Comparison of ENCODE assay signal across 20 cellular contexts in genomic region chr3:99933971-99934750, GRCh38.
"Had no signal": no experiment of that assay in that cellular context is flagged by ENCODE, and none has a peak within 500 bp of the region (broad histone marks: within the 10 kb centered on the region; RNA-seq: fewer than 3 reads in every experiment).

No MANE protein-coding gene starts in this region.

- H3K27me3 ChIP-seq: brain microvascular endothelial cell, dorsolateral prefrontal cortex, neutrophil, ovary, upper lobe of left lung had no signal

- H3K9me3 ChIP-seq: neutrophil, ovary, upper lobe of left lung had no signal

- H3K36me3 Mint-ChIP-seq: natural killer cell treated with Interleukin-12 subunit alpha and Interleukin-12 subunit beta and Interleukin-15 and Interleukin-18, amount 100 ng/mL, for 72 hours; WTC11 had no signal

- ATAC-seq: activated naive CD4-positive, alpha-beta T cell treated with anti-CD3 and anti-CD28 coated beads, Interleukin-2, amount 50 U/mL, for 72 hours; effector memory CD8-positive, alpha-beta T cell; natural killer cell treated with Interleukin-12 subunit alpha and Interleukin-12 subunit beta and Interleukin-15 and Interleukin-18, amount 100 ng/mL, for 72 hours; stimulated activated naive B cell treated with anti-CD40 and anti-IgM and Interleukin-4, amounts not matched to agents 10 μg/mL and 1 μg/mL and 100 μg/mL, for 72 hours; WTC11 had no signal

- H3K4me1 Mint-ChIP-seq: central memory CD8-positive, alpha-beta T cell had no signal

- H3K4me3 Mint-ChIP-seq: central memory CD8-positive, alpha-beta T cell; effector memory CD8-positive, alpha-beta T cell; natural killer cell treated with Interleukin-12 subunit alpha and Interleukin-12 subunit beta and Interleukin-15 and Interleukin-18, amount 100 ng/mL, for 72 hours; stimulated activated naive B cell treated with anti-CD40 and anti-IgM and Interleukin-4, amounts not matched to agents 10 μg/mL and 1 μg/mL and 100 μg/mL, for 72 hours; WTC11 had no signal

- H3K27ac ChIP-seq: brain microvascular endothelial cell, dorsolateral prefrontal cortex, epithelial cell of prostate, neutrophil, ovary, upper lobe of left lung had no signal

- DNase-seq: activated T-cell treated with anti-CD3 and anti-CD28 coated beads, Interleukin-2, amount 50 U/mL, for 1 hour; aorta; brain microvascular endothelial cell; dorsolateral prefrontal cortex; effector memory CD8-positive, alpha-beta T cell; kidney; ovary; small intestine; stimulated activated CD4-positive, alpha-beta T cell treated with anti-CD3 and anti-CD28 coated beads, Interleukin-15, amount 100 ng/mL, for 24 hours; stimulated activated CD8-positive, alpha-beta memory T cell treated with anti-CD3 and anti-CD28 coated beads, Interleukin-4, amount 100 ng/mL, for 48 hours; stimulated activated naive B cell treated with anti-CD40 and anti-IgM and Interleukin-4, amounts not matched to agents 10 μg/mL and 1 μg/mL and 100 μg/mL, for 72 hours; T1000; upper lobe of left lung had no signal

- H3K27me3 Mint-ChIP-seq: central memory CD8-positive, alpha-beta T cell; effector memory CD8-positive, alpha-beta T cell; natural killer cell treated with Interleukin-12 subunit alpha and Interleukin-12 subunit beta and Interleukin-15 and Interleukin-18, amount 100 ng/mL, for 72 hours; stimulated activated naive B cell treated with anti-CD40 and anti-IgM and Interleukin-4, amounts not matched to agents 10 μg/mL and 1 μg/mL and 100 μg/mL, for 72 hours had no signal

- H3K27ac Mint-ChIP-seq: activated naive CD4-positive, alpha-beta T cell treated with anti-CD3 and anti-CD28 coated beads, Interleukin-2, amount 50 U/mL, for 72 hours; effector memory CD8-positive, alpha-beta T cell; natural killer cell treated with Interleukin-12 subunit alpha and Interleukin-12 subunit beta and Interleukin-15 and Interleukin-18, amount 100 ng/mL, for 72 hours; stimulated activated naive B cell treated with anti-CD40 and anti-IgM and Interleukin-4, amounts not matched to agents 10 μg/mL and 1 μg/mL and 100 μg/mL, for 72 hours; WTC11 had no signal

- H3K4me3 ChIP-seq: dorsolateral prefrontal cortex, lung, ovary, upper lobe of left lung had no signal

- H3K9me3 Mint-ChIP-seq: activated naive CD4-positive, alpha-beta T cell treated with anti-CD3 and anti-CD28 coated beads, Interleukin-2, amount 50 U/mL, for 72 hours; central memory CD8-positive, alpha-beta T cell; effector memory CD8-positive, alpha-beta T cell; natural killer cell treated with Interleukin-12 subunit alpha and Interleukin-12 subunit beta and Interleukin-15 and Interleukin-18, amount 100 ng/mL, for 72 hours; stimulated activated naive B cell treated with anti-CD40 and anti-IgM and Interleukin-4, amounts not matched to agents 10 μg/mL and 1 μg/mL and 100 μg/mL, for 72 hours; WTC11 had no signal

- H3K36me3 ChIP-seq: brain microvascular endothelial cell, neutrophil, ovary, upper lobe of left lung had no signal
